In the genomic region with DNA sequence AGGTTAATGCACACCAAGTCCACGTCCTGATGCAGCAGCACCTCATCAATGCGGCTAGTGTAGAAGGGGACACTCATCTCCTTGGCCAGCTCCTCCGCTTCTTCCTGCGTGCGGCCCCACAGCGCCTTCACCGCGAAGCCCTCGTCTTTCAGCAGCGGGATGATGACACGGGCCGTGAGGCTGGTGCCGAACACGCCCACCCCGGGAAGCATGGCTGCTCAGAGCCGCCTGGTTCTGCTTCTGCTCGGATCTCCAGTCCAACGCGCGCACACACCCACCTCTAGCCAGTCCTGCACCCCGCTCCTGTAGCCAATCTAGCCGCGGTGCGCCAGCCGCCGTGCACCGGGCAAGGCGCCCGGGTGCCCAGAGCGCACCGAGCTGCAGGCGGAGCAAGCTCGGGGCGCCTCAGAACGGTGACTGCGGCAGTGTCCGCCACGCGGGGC, we compare ENCODE assay signal across 8 cellular contexts. TPM values are rescaled to one million over a fixed set of nuclear protein-coding genes. Genes with fewer than 3 reads are reported as not detected.
DNase-seq lines count a peak whose midpoint lies in the region; ATAC-seq and TF ChIP-seq lines count a peak whose summit lies in the region.

No MANE protein-coding gene starts in this region.

- H3K18ac ChIP-seq in trophoblast cell (ENCODE audit: low read length) = no peak overlapping the region

- H3K4me3 Mint-ChIP-seq in Caco-2 (ENCODE audit: unreplicated experiment) = peak overlapping the region; percentile 78
- peak overlapping the region; percentile 91 for H3K4me3 Mint-ChIP-seq in activated naive CD4-positive, alpha-beta T cell treated with anti-CD3 and anti-CD28 coated beads, Interleukin-2, amount 50 U/mL, for 24 hours

- ATAC-seq in Right ventricle myocardium superior (ENCODE audit: poor library complexity) = peak; percentile 54

- peak overlapping the region; percentile 56 for H3K4me3 ChIP-seq in Caco-2 (ENCODE audit: low read depth, low read length)
- H3K4me3 ChIP-seq in SJCRH30 = peak overlapping the region; percentile 73
- peak overlapping the region; percentile 76 for H3K4me3 ChIP-seq in trophoblast cell (ENCODE audit: low read depth, low read length)
- peak overlapping the region; percentile 49 to 74 for H3K4me3 ChIP-seq in uterus

- peak overlapping the region; percentile 42 for H2AFZ ChIP-seq in trophoblast cell (ENCODE audit: insufficient read depth, low read length, poor library complexity)

- H4K8ac ChIP-seq in trophoblast cell (ENCODE audit: low read depth, low read length) = no peak overlapping the region

- H2AK5ac ChIP-seq in trophoblast cell (ENCODE audit: low read length) = no peak overlapping the region

- no peak overlapping the region for H3K14ac ChIP-seq in trophoblast cell (ENCODE audit: low read length)

- POLR2A ChIA-PET in Caco-2 (lab: Charles Lee) = no interaction called here

- no peaks in the 10 kb centered on the region for H3K36me3 Mint-ChIP-seq in Caco-2 (ENCODE audit: insufficient read depth, unreplicated experiment)
- no peaks in the 10 kb centered on the region for H3K36me3 Mint-ChIP-seq in activated naive CD4-positive, alpha-beta T cell treated with anti-CD3 and anti-CD28 coated beads, Interleukin-2, amount 50 U/mL, for 24 hours

- H3K4me2 ChIP-seq in trophoblast cell (ENCODE audit: low read length) = peak overlapping the region; percentile 88

- H3K27ac ChIP-seq in SJCRH30 (no peak overlapping the region), trophoblast cell (ENCODE audit: low read depth, low read length) (no peak overlapping the region), uterus (peak overlapping the region; percentile 78 to 89)

- H3K9ac ChIP-seq in trophoblast cell (ENCODE audit: low read length) = peak overlapping the region; percentile 51

- CTCF ChIA-PET in Caco-2 (lab: Charles Lee) = interaction anchor here (1.3 to 1.8 kb wide), 2 partner anchors 50 to 88 kb away, joined by 3 to 12 read pairs; partner anchors contain the start of gene SIRT5

- peaks cover 4% of the 10 kb centered on the region; the same call in 1 of the 2 replicates for H3K27me3 ChIP-seq in Caco-2 (replicated peaks; ENCODE audit: control insufficient read depth, insufficient read depth, low read length)
- H3K27me3 ChIP-seq in SJCRH30 = no peaks in the 10 kb centered on the region
- H3K27me3 ChIP-seq in trophoblast cell (ENCODE audit: insufficient read depth, low read length) = peaks cover 15% of the 10 kb centered on the region
- no peaks in the 10 kb centered on the region for H3K27me3 ChIP-seq in uterus

- TF ChIP-seq POLR2A in uterus (IDR thresholded peaks at IDR 0.05) = no peak

- peaks cover 7% of the 10 kb centered on the region for H3K4me1 Mint-ChIP-seq in Caco-2 (ENCODE audit: low read depth, unreplicated experiment)
- peaks cover 34% of the 10 kb centered on the region for H3K4me1 Mint-ChIP-seq in activated naive CD4-positive, alpha-beta T cell treated with anti-CD3 and anti-CD28 coated beads, Interleukin-2, amount 50 U/mL, for 24 hours

- no peak overlapping the region for H2BK12ac ChIP-seq in trophoblast cell (ENCODE audit: low read length)

- H3K27me3 Mint-ChIP-seq in Caco-2 (ENCODE audit: insufficient read depth, unreplicated experiment) = peaks cover 39% of the 10 kb centered on the region
- peaks cover 2% of the 10 kb centered on the region for H3K27me3 Mint-ChIP-seq in activated naive CD4-positive, alpha-beta T cell treated with anti-CD3 and anti-CD28 coated beads, Interleukin-2, amount 50 U/mL, for 24 hours

- no peak overlapping the region for H2BK5ac ChIP-seq in trophoblast cell (ENCODE audit: low read depth, low read length, poor library complexity)

- BruUV-seq in Caco-2 (replicated peaks; lab: Mats Ljungman, UMichigan) = no TSS peak

- H3K4me1 ChIP-seq in Caco-2 (peaks cover 4% of the 10 kb centered on the region; the same call in 1 of the 2 replicates), SJCRH30 (no peaks in the 10 kb centered on the region), trophoblast cell (ENCODE audit: control insufficient read depth in 1 of 2, insufficient read depth in 2 of 2, low read length in 2 of 2) (peaks cover 4 to 18% of the 10 kb centered on the region in 2 experiments), uterus (peaks cover 6 to 7% of the 10 kb centered on the region in 2 donors)

- no peak overlapping the region for H4K12ac ChIP-seq in trophoblast cell (ENCODE audit: low read depth, low read length)

- DNase-seq in Caco-2 (peak in 1 of 2 experiments; percentile 35), GM20000 (ENCODE audit: low spot score) (peak; percentile 82), HK-2 (ENCODE audit: unreplicated experiment) (peak; percentile 56), SJCRH30 (peak; percentile 17 to 39), Right ventricle myocardium superior (peak; percentile 75), trophoblast cell (peak; percentile 68 to 73), uterus (peak; percentile 37 to 48)

- no peaks in the 10 kb centered on the region for H3K79me1 ChIP-seq in trophoblast cell (ENCODE audit: low read length)

- H2BK120ac ChIP-seq in trophoblast cell (ENCODE audit: insufficient read depth, low read length, poor library complexity) = no peak overlapping the region

- no peaks in the 10 kb centered on the region for H3K9me3 ChIP-seq in Caco-2
- H3K9me3 ChIP-seq in SJCRH30 (replicated peaks) = no peaks in the 10 kb centered on the region
- peaks cover 3% of the 10 kb centered on the region for H3K9me3 ChIP-seq in trophoblast cell (ENCODE audit: insufficient read depth, low read depth, low read length)
- H3K9me3 ChIP-seq in uterus = no peaks in the 10 kb centered on the region

- H3K79me2 ChIP-seq in trophoblast cell (ENCODE audit: control insufficient read depth, insufficient read depth, low read length, poor library complexity) = no peaks in the 10 kb centered on the region

- H3K27ac Mint-ChIP-seq in Caco-2 (ENCODE audit: unreplicated experiment) = no peak overlapping the region
- H3K27ac Mint-ChIP-seq in activated naive CD4-positive, alpha-beta T cell treated with anti-CD3 and anti-CD28 coated beads, Interleukin-2, amount 50 U/mL, for 24 hours = peak overlapping the region; percentile 84

- no peak overlapping the region for H4K91ac ChIP-seq in trophoblast cell (ENCODE audit: low read depth, low read length)

- no CpG with 5 or more reads among the region's 39 CpGs for WGBS in trophoblast cell (ENCODE audit: extremely low coverage, insufficient coverage, insufficient read length)

- no peak overlapping the region for H3K23ac ChIP-seq in trophoblast cell (ENCODE audit: low read length)

- intact Hi-C loops in Caco-2 (cut with micrococcal nuclease; ENCODE audit: unreplicated experiment) (loop anchor here (5.0 kb wide), 1 partner anchor 86 kb away; the partner anchor contains the start of gene SIRT5), Right ventricle myocardium superior (cut with DNase I) (loop anchor here (5.0 to 10.0 kb wide), 3 partner anchors 51 to 122 kb away; no protein-coding TSS in a partner anchor), uterus (cut with DNase I; ENCODE audit: low total_unique reads) (no loop called here)

- no peak overlapping the region for H3K4ac ChIP-seq in trophoblast cell (ENCODE audit: low read depth, low read length)

- TF ChIP-seq CTCF in Caco-2 (IDR thresholded peaks at IDR 0.05; ENCODE audit: insufficient read depth in 1 of 2, low read depth in 1 of 2, low read length in 1 of 2, severe bottlenecking in 1 of 2, unreplicated experiment in 1 of 2) (no peak), GM20000 (IDR thresholded peaks at IDR 0.05; ENCODE audit: extremely low read depth, missing control alignments) (no peak), uterus (IDR thresholded peaks at IDR 0.05) (no peak)

- no peaks in the 10 kb centered on the region for H3K9me3 Mint-ChIP-seq in Caco-2 (ENCODE audit: unreplicated experiment)
- H3K9me3 Mint-ChIP-seq in activated naive CD4-positive, alpha-beta T cell treated with anti-CD3 and anti-CD28 coated beads, Interleukin-2, amount 50 U/mL, for 24 hours = no peaks in the 10 kb centered on the region

- H3K36me3 ChIP-seq in Caco-2 (ENCODE audit: control insufficient read depth, insufficient read depth, low read length) (no peaks in the 10 kb centered on the region), SJCRH30 (no peaks in the 10 kb centered on the region), trophoblast cell (ENCODE audit: control insufficient read depth in 1 of 2, insufficient read depth in 2 of 2, low read length in 2 of 2) (no peaks in the 10 kb centered on the region), uterus (no peaks in the 10 kb centered on the region)

RNA-seq across cellular contexts. Expression of gene GFOD1, which starts 0.7 kb away (rescaled TPM):
- total RNA-seq in Caco-2 (2022) = 0.65 and 0.84 TPM in 2 replicates
- total RNA-seq in SJCRH30 (2014; rRNA removed; shearing (Covaris generic)) = 1.7 and 2.9 TPM in 2 replicates
- 46.2 TPM for total RNA-seq in Right ventricle myocardium superior
- polyA plus RNA-seq in trophoblast cell (2013) = 3.8 and 3.9 TPM in 2 replicates
- 10 to 100 TPM in 2 of 4 donors, 1 to 10 TPM in 2; 4.7 to 26.6 (median 10.1) TPM for total RNA-seq in uterus

Comparison
In these comparisons a context has a peak if more than half of its experiments do, and no peak if none do; other contexts are left out.
1. H3K27ac ChIP-seq: peak in uterus (2 of 2); none in SJCRH30 (single experiment) and trophoblast cell (single experiment).
2. Peak in every context shown above with its lines, with median percentiles within 50 percentile points of each other: H3K4me3 ChIP-seq.